ENCODE assay signal across 15 cellular contexts in genomic region chr10:70761031-70761601, GRCh38. TPM values are rescaled to one million over a fixed set of nuclear protein-coding genes. Genes with fewer than 3 reads are reported as not detected.
A peak's percentile ranks its signal among the peaks of the same experiment; 100 is the strongest.
DNase-seq lines count a peak whose midpoint lies in the region; ATAC-seq, FAIRE-seq and TF ChIP-seq lines count a peak whose summit lies in the region.
"Had no signal": no experiment of that assay in that cellular context is flagged by ENCODE, and none has a peak within 500 bp of the region (broad histone marks: within the 10 kb centered on the region; RNA-seq: fewer than 3 reads in every experiment).

No MANE protein-coding gene starts in this region.

- TF ChIP-seq CTCF in MCF 10A (IDR thresholded peaks at IDR 0.05; ENCODE audit: unreplicated experiment), result no peak
- TF ChIP-seq CTCF in mammary epithelial cell (conservative IDR thresholded peaks at IDR 0.05 in 1 of 2, IDR thresholded peaks at IDR 0.05 in 1 of 2; ENCODE audit: extremely low read depth in 1 of 2, insufficient read depth in 1 of 2, low read depth in 1 of 2, low read length in 2 of 2), result peak in 1 of 2 donors; percentile 35
- peak; percentile 8 for TF ChIP-seq CTCF in astrocyte (IDR thresholded peaks at IDR 0.05; ENCODE audit: insufficient read depth, low read depth, low read length)
- no peak for TF ChIP-seq CTCF in spleen (IDR thresholded peaks at IDR 0.05 in 8 of 11, conservative IDR thresholded peaks at IDR 0.05 in 3 of 11)

- no peak for FAIRE-seq in astrocyte (lab: Jason Lieb, UNC)
- FAIRE-seq: A549 had no signal

- no peaks in the 10 kb centered on the region for H3K9me3 ChIP-seq in mammary epithelial cell (replicated peaks; ENCODE audit: insufficient read depth, low read length)
- H3K9me3 ChIP-seq in astrocyte (ENCODE audit: insufficient read depth, low read depth, low read length), result peaks cover 3% of the 10 kb centered on the region
- H3K9me3 ChIP-seq in spleen, result peaks cover 0 to 10% (median 6%) of the 10 kb centered on the region in 8 donors

- H3K4me1 Mint-ChIP-seq in MCF 10A (ENCODE audit: insufficient read depth, unreplicated experiment) (peaks cover 10% of the 10 kb centered on the region), astrocyte (ENCODE audit: low read depth, unreplicated experiment) (peaks cover 17% of the 10 kb centered on the region)

- H3K4me2 ChIP-seq in mammary epithelial cell (ENCODE audit: insufficient read depth, low read depth, low read length) (no peak overlapping the region), astrocyte (ENCODE audit: low read length) (no peak overlapping the region)
- H3K4me2 ChIP-seq: A549 had no signal

- no peak overlapping the region for H2AFZ ChIP-seq in mammary epithelial cell (ENCODE audit: low read depth, low read length)
- no peak overlapping the region for H2AFZ ChIP-seq in astrocyte (ENCODE audit: low read depth, low read length)

- DNase-seq in MCF 10A (ENCODE audit: unreplicated experiment), result peak; percentile 27
- no peak for DNase-seq in mammary epithelial cell
- DNase-seq in astrocyte (ENCODE audit: low read depth), result no peak
- peak; percentile 71 for DNase-seq in iPS-NIHi11 (ENCODE audit: low spot score)
- DNase-seq in spleen, result peak; percentile 67
- no peak for DNase-seq in ACHN
- DNase-seq: activated naive CD4-positive, alpha-beta T cell treated with Interleukin-2 at 50 U/mL for 16 hours; effector CD8-positive, alpha-beta T cell; naive B cell; NCI-H82; stimulated activated naive CD8-positive, alpha-beta T cell treated with anti-CD3 and anti-CD28 coated beads, Interleukin-15, Interleukin-2, amounts not matched to agents 100 U/mL and 50 U/mL, for 24 hours; SW 1271 had no signal

- CTCF ChIA-PET in MCF 10A (lab: Yijun Ruan, JAX) (interaction anchor here (0.6 to 6.8 kb wide), 8 partner anchors 112 to 1245 kb away, joined by 3 to 95 read pairs (median 5); no protein-coding TSS in a partner anchor), mammary epithelial cell (lab: Charles Lee; ENCODE audit: low non-redundant PET) (no interaction called here)

- H3K9ac ChIP-seq in mammary epithelial cell (ENCODE audit: insufficient read depth, low read length) (no peak overlapping the region), astrocyte (ENCODE audit: low read length) (no peak overlapping the region)

- H3K4me1 ChIP-seq in mammary epithelial cell (ENCODE audit: insufficient read depth, low read length), result no peaks in the 10 kb centered on the region
- peaks cover 7% of the 10 kb centered on the region for H3K4me1 ChIP-seq in astrocyte (ENCODE audit: insufficient read depth, low read length)
- H3K4me1 ChIP-seq in spleen, result peaks cover 0 to 8% (median 0%) of the 10 kb centered on the region in 6 donors

- in situ Hi-C loops in mammary epithelial cell (cut with MboI; ENCODE audit: low sequenced_read_pairs in 2 of 2), result loop anchor here (5.0 to 10.0 kb wide), 3 partner anchors 136 to 209 kb away; no protein-coding TSS in a partner anchor
- in situ Hi-C loops in ACHN (cut with HindIII; ENCODE audit: low pct_ligation_motif_present, low pct_unique_long_range_greater_than_20kb, low sequenced_read_pairs), result no loop called here

- dilution Hi-C loops in mammary epithelial cell (cut with HindIII; ENCODE audit: low sequenced_read_pairs), result loop anchor here (5.0 kb wide), 3 partner anchors 49 to 219 kb away; no protein-coding TSS in a partner anchor

- no peaks in the 10 kb centered on the region for H3K79me2 ChIP-seq in mammary epithelial cell (ENCODE audit: insufficient read depth, low read length)
- no peaks in the 10 kb centered on the region for H3K79me2 ChIP-seq in astrocyte (ENCODE audit: insufficient read depth, low read length)

- H3K27me3 Mint-ChIP-seq in MCF 10A (ENCODE audit: insufficient read depth, unreplicated experiment), result no peaks in the 10 kb centered on the region
- peaks cover 7% of the 10 kb centered on the region for H3K27me3 Mint-ChIP-seq in astrocyte (ENCODE audit: low read depth, unreplicated experiment)

- peaks cover 8% of the 10 kb centered on the region for H3K9me3 Mint-ChIP-seq in MCF 10A (ENCODE audit: unreplicated experiment)
- H3K9me3 Mint-ChIP-seq in astrocyte (ENCODE audit: unreplicated experiment), result peaks cover 7% of the 10 kb centered on the region

- H3K4me3 Mint-ChIP-seq in MCF 10A (ENCODE audit: unreplicated experiment) (no peak overlapping the region), astrocyte (ENCODE audit: unreplicated experiment) (no peak overlapping the region)
- H3K4me3 Mint-ChIP-seq: naive B cell had no signal

- H3K36me3 Mint-ChIP-seq in MCF 10A (ENCODE audit: insufficient read depth, unreplicated experiment), result no peaks in the 10 kb centered on the region
- peaks cover 9% of the 10 kb centered on the region for H3K36me3 Mint-ChIP-seq in astrocyte (ENCODE audit: low read depth, unreplicated experiment)

- no peak for TF ChIP-seq POLR2A in spleen (IDR thresholded peaks at IDR 0.05)

- H3K27ac Mint-ChIP-seq in MCF 10A (ENCODE audit: low read depth, unreplicated experiment), result no peak overlapping the region
- H3K27ac Mint-ChIP-seq in astrocyte (ENCODE audit: unreplicated experiment), result no peak overlapping the region
- H3K27ac Mint-ChIP-seq: naive B cell had no signal

- H3K4me3 ChIP-seq in mammary epithelial cell (replicated peaks in 1 of 3; ENCODE audit: insufficient read depth in 1 of 3, low read depth in 2 of 3, low read length in 3 of 3) (no peak overlapping the region), astrocyte (ENCODE audit: insufficient read depth, low read depth, low read length) (no peak overlapping the region), spleen (no peak overlapping the region)
- H3K4me3 ChIP-seq: A549 had no signal

- POLR2A ChIA-PET in MCF 10A (lab: Yijun Ruan, JAX), result no interaction called here

- no peaks in the 10 kb centered on the region for H4K20me1 ChIP-seq in mammary epithelial cell (ENCODE audit: insufficient read depth, low read length)
- H4K20me1 ChIP-seq in astrocyte (ENCODE audit: insufficient read depth, low read length), result no peaks in the 10 kb centered on the region

- no peak overlapping the region for H3K27ac ChIP-seq in mammary epithelial cell (ENCODE audit: insufficient read depth, low read depth, low read length)
- no peak overlapping the region for H3K27ac ChIP-seq in astrocyte (ENCODE audit: low read depth, low read length)
- H3K27ac ChIP-seq in spleen, result no peak overlapping the region

- ATAC-seq in HG03025 (IDR thresholded peaks at IDR 0.05; ENCODE audit: low FRiP score, unreplicated experiment) (no peak), GM21825 (IDR thresholded peaks at IDR 0.05; ENCODE audit: unreplicated experiment) (no peak)
- ATAC-seq: stimulated activated naive CD8-positive, alpha-beta T cell treated with anti-CD3 and anti-CD28 coated beads, Interleukin-15, Interleukin-2, amounts not matched to agents 100 U/mL and 50 U/mL, for 24 hours had no signal

- BruUV-seq in MCF 10A (replicated peaks; lab: Mats Ljungman, UMichigan) (no TSS peak), mammary epithelial cell (replicated peaks; lab: Mats Ljungman, UMichigan) (no TSS peak)

- WGBS in mammary epithelial cell (ENCODE audit: low coverage, missing lambda C conversion rate), result 88% methylated on average over 3 of the region's 7 CpGs
- 83 to 93% (median 87%) methylated on average over 4 to 7 of the region's 7 CpGs for WGBS in spleen, 5 donors

- H3K27me3 ChIP-seq in mammary epithelial cell (ENCODE audit: insufficient read depth, low read length) (peaks cover 9% of the 10 kb centered on the region), astrocyte (ENCODE audit: insufficient read depth, low read length) (no peaks in the 10 kb centered on the region), spleen (replicated peaks in 1 of 7) (peaks cover 0 to 13% (median 0%) of the 10 kb centered on the region in 7 donors)

- H3K36me3 ChIP-seq in mammary epithelial cell (ENCODE audit: insufficient read depth, low read length), result no peaks in the 10 kb centered on the region
- no peaks in the 10 kb centered on the region for H3K36me3 ChIP-seq in astrocyte (ENCODE audit: insufficient read depth, low read length)
- no peaks in the 10 kb centered on the region for H3K36me3 ChIP-seq in spleen

- intact Hi-C loops in MCF 10A (cut with micrococcal nuclease) (no loop called here), mammary epithelial cell (cut with micrococcal nuclease) (no loop called here), spleen (cut with DNase I; ENCODE audit: low total_unique reads) (no loop called here)

RNA-seq across cellular contexts. Expression of gene TBATA, which starts 24.1 kb away (rescaled TPM):
- not detected in 2 replicates for total RNA-seq in MCF 10A (2022)
- not detected for total RNA-seq in mammary epithelial cell
- not detected for polyA plus RNA-seq in mammary epithelial cell
- polyA minus RNA-seq in mammary epithelial cell, result not detected
- not detected in 2 replicates for total RNA-seq in astrocyte
- total RNA-seq in spleen, result 1 to 10 TPM in 2 of 7 donors, under 1 TPM in 5; 0.56 to 2.9 (median 0.66) TPM
- under 1 TPM in 1 of 3 donors, not detected in 2; 0.45 TPM for polyA plus RNA-seq in spleen
- polyA plus RNA-seq: A549 had no signal

RNA-seq across cellular contexts. Expression of gene SGPL1, which starts 54.6 kb away (rescaled TPM):
- total RNA-seq in MCF 10A (2022), result 81.5 and 93.8 TPM in 2 replicates
- total RNA-seq in mammary epithelial cell, result 10 to 100 TPM; 65.0 to 97.4 TPM
- 22.4 TPM for polyA plus RNA-seq in mammary epithelial cell
- polyA minus RNA-seq in mammary epithelial cell, result 88.4 TPM
- total RNA-seq in astrocyte, result 101 and 108 TPM in 2 replicates
- total RNA-seq in spleen, result 10 to 100 TPM; 50.4 to 75.1 (median 65.8) TPM
- 10 to 100 TPM in 1 of 3 donors, 1 to 10 TPM in 2; 6.8 to 10.6 (median 7.8) TPM for polyA plus RNA-seq in spleen

Comparison
In these comparisons a context has a peak if more than half of its experiments do, and no peak if none do; other contexts are left out.
1. DNase-seq: peak in MCF 10A (single experiment), iPS-NIHi11 (single experiment) and spleen (single experiment); none in mammary epithelial cell (single experiment), astrocyte (single experiment) and ACHN (single experiment).